30 cellular contexts compared by ENCODE assay signal in the genomic region with DNA sequence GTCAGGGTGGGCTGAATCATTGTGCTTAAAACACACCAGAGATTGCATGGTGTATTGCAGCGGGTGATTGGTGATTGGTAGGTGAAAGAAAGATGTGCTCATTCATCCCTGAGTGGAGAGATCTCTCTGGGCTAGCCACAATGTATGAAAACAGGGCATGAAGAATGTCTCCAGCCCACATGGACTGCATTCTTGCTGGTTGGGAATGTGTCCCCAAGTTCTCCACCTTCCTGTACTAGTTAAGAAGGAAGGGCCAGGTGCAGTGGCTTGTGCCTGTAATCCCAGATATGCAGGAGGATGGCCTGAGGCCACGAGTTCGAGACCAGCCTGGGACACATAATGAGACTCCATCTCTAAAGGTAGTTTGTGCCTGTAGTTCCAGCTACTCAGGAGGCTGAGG.
"Had no signal": no experiment of that assay in that cellular context is flagged by ENCODE, and none has a peak within 500 bp of the region (broad histone marks: within the 10 kb centered on the region; RNA-seq: fewer than 3 reads in every experiment).

No MANE protein-coding gene starts in this region.

- H3K9me3 Mint-ChIP-seq: activated CD4-positive, alpha-beta memory T cell treated with anti-CD3 and anti-CD28 coated beads for 36 hours; activated CD4-positive, alpha-beta T cell treated with anti-CD3 and anti-CD28 coated beads, Interleukin-2, amount 10 ng/mL, durations not matched to agents 24 days and 14 days; activated T-helper 1 cell treated with anti-CD3 and anti-CD28 coated beads, Interleukin-12 subunit alpha, Interleukin-12 subunit beta, Interleukin-2, Interleukin-4 antibody, amounts not matched to agents 30 ng/mL and 10 ng/mL and 1 ng/mL, durations not matched to agents 14 hours and 24 hours and 36 hours; activated T-helper 2 cell treated with anti-CD3 and anti-CD28 coated beads, Interferon-gamma antibody, Interleukin-2, Interleukin-4, amounts not matched to agents 10 μg/mL and 5 μg/mL and 100 μg/mL, durations not matched to agents 14 hours and 24 hours and 36 hours; effector memory CD8-positive, alpha-beta T cell; T-cell; T-helper 1 cell treated with Interleukin-12 subunit alpha and Interleukin-12 subunit beta and Interleukin-4 antibody, amounts not matched to agents 30 μg/mL and 1 μg/mL, for 36 hours had no signal

- H3K4me3 Mint-ChIP-seq: activated CD4-positive, alpha-beta memory T cell treated with anti-CD3 and anti-CD28 coated beads for 36 hours; activated CD4-positive, alpha-beta T cell treated with anti-CD3 and anti-CD28 coated beads for 36 hours; activated CD4-positive, alpha-beta T cell treated with anti-CD3 and anti-CD28 coated beads, Interleukin-2, amount 10 ng/mL, durations not matched to agents 24 days and 14 days; activated naive CD8-positive, alpha-beta T cell; activated T-helper 1 cell treated with anti-CD3 and anti-CD28 coated beads, Interleukin-12 subunit alpha, Interleukin-12 subunit beta, Interleukin-2, Interleukin-4 antibody, amounts not matched to agents 30 ng/mL and 10 ng/mL and 1 ng/mL, durations not matched to agents 14 hours and 24 hours and 36 hours; effector memory CD8-positive, alpha-beta T cell; T-cell; T-helper 1 cell treated with Interleukin-12 subunit alpha and Interleukin-12 subunit beta and Interleukin-4 antibody, amounts not matched to agents 30 μg/mL and 1 μg/mL, for 36 hours had no signal

- DNase-seq: activated CD4-positive, alpha-beta memory T cell treated with anti-CD3 and anti-CD28 coated beads for 36 hours; activated CD4-positive, alpha-beta T cell treated with anti-CD3 and anti-CD28 coated beads for 36 hours; activated CD4-positive, alpha-beta T cell treated with anti-CD3 and anti-CD28 coated beads, Interleukin-2, amount 10 ng/mL, durations not matched to agents 24 days and 14 days; activated CD4-positive, CD25-positive, alpha-beta regulatory T cell; activated CD4-positive, CD25-positive, alpha-beta regulatory T cell treated with anti-CD3 and anti-CD28 coated beads, Interleukin-2, amount 50 U/mL, for 72 hours; activated CD8-positive, alpha-beta memory T cell treated with anti-CD3 and anti-CD28 coated beads, Interleukin-2, amount 50 U/mL, for 4 hours; activated gamma-delta T cell; activated naive CD4-positive, alpha-beta T cell treated with anti-CD3 and anti-CD28 coated beads, Interleukin-2, amount 50 U/mL, for 16 hours; activated naive CD4-positive, alpha-beta T cell treated with Interleukin-2 at 50 U/mL for 16 hours; activated T-cell treated with anti-CD3 and anti-CD28 coated beads, Interleukin-2, amount 50 U/mL, for 1 hour; activated T-cell treated with anti-CD3 and anti-CD28 coated beads, Interleukin-2, amount 50 U/mL, for 48 hours; amniotic stem cell; anterior cingulate cortex; brain microvascular endothelial cell; caudate nucleus; cortex of kidney; dermis blood vessel endothelial cell; effector CD4-positive, alpha-beta T cell; effector memory CD8-positive, alpha-beta T cell; foreskin fibroblast; SW 1271; T-cell had no signal

- ATAC-seq: activated CD4-positive, alpha-beta T cell treated with anti-CD3 and anti-CD28 coated beads for 36 hours; effector memory CD8-positive, alpha-beta T cell; T-cell had no signal

- H3K36me3 Mint-ChIP-seq: activated CD4-positive, alpha-beta memory T cell treated with anti-CD3 and anti-CD28 coated beads for 36 hours; activated naive CD8-positive, alpha-beta T cell; T-cell had no signal

- H3K36me3 ChIP-seq: brain microvascular endothelial cell had no signal

- FAIRE-seq: astrocyte, colon, frontal cortex had no signal

- H3K27ac ChIP-seq: brain microvascular endothelial cell, epithelial cell of prostate had no signal

- H3K27ac Mint-ChIP-seq: activated CD4-positive, alpha-beta memory T cell treated with anti-CD3 and anti-CD28 coated beads for 36 hours; activated CD4-positive, alpha-beta T cell treated with anti-CD3 and anti-CD28 coated beads for 36 hours; activated CD4-positive, alpha-beta T cell treated with anti-CD3 and anti-CD28 coated beads, Interleukin-2, amount 10 ng/mL, durations not matched to agents 24 days and 14 days; activated naive CD8-positive, alpha-beta T cell; activated T-helper 1 cell treated with anti-CD3 and anti-CD28 coated beads, Interleukin-12 subunit alpha, Interleukin-12 subunit beta, Interleukin-2, Interleukin-4 antibody, amounts not matched to agents 30 ng/mL and 10 ng/mL and 1 ng/mL, durations not matched to agents 14 hours and 24 hours and 36 hours; activated T-helper 2 cell treated with anti-CD3 and anti-CD28 coated beads, Interferon-gamma antibody, Interleukin-2, Interleukin-4, amounts not matched to agents 10 μg/mL and 5 μg/mL and 100 μg/mL, durations not matched to agents 14 hours and 24 hours and 36 hours; effector memory CD8-positive, alpha-beta T cell; T-cell; T-helper 1 cell treated with Interleukin-12 subunit alpha and Interleukin-12 subunit beta and Interleukin-4 antibody, amounts not matched to agents 30 μg/mL and 1 μg/mL, for 36 hours had no signal
